30 cellular contexts compared by ENCODE assay signal in genomic region chr14:41389355-41389754, GRCh38.
DNase-seq lines count a peak whose midpoint lies in the region; ATAC-seq, FAIRE-seq and TF ChIP-seq lines count a peak whose summit lies in the region.
"Had no signal": no experiment of that assay in that cellular context is flagged by ENCODE, and none has a peak within 500 bp of the region (broad histone marks: within the 10 kb centered on the region; RNA-seq: fewer than 3 reads in every experiment).

No MANE protein-coding gene starts in this region.

- H3K79me2 ChIP-seq in HepG2 (ENCODE audit: insufficient read depth, low read length): no peaks in the 10 kb centered on the region

- H3K27ac ChIP-seq in HepG2 (ENCODE audit: extremely low read length, insufficient read depth, low read length) (no peak overlapping the region), right lobe of liver (no peak overlapping the region), A549 (no peak overlapping the region)
- H3K27ac ChIP-seq: 22Rv1; BLaER1; BLaER1 treated with 17β-estradiol and CSF1 and Interleukin-3, amounts not matched to agents 10 nM and 100 nM; C4-2B had no signal

- H3K9me3 ChIP-seq in HepG2 (ENCODE audit: low read length): peaks cover 73% of the 10 kb centered on the region
- no peaks in the 10 kb centered on the region for H3K9me3 ChIP-seq in right lobe of liver
- no peaks in the 10 kb centered on the region for H3K9me3 ChIP-seq in A549
- H3K9me3 ChIP-seq: BE2C; BLaER1; BLaER1 treated with 17β-estradiol and CSF1 and Interleukin-3, amounts not matched to agents 10 nM and 100 nM; Caco-2 had no signal

- no peak for TF ChIP-seq RAD21 in HepG2 (CRISPR knock-in tag; IDR thresholded peaks at IDR 0.05)
- TF ChIP-seq RAD21 in A549 (conservative IDR thresholded peaks at IDR 0.05 in 1 of 2, IDR thresholded peaks at IDR 0.05 in 1 of 2): no peak

- DNase-seq in HepG2 (ENCODE audit: low spot score) (no peak), right lobe of liver (no peak), A549 (ENCODE audit: low read depth in 1 of 2, low spot score in 1 of 2) (no peak), NCI-H748 treated with DMSO at 0.1 percent for 48 hours (lab: John Stamatoyannopoulos, UW) (no peak)
- DNase-seq: 8988T; ACHN; AML-193; BE2C; C1 segment of cervical spinal cord; Caco-2; Calu3; CD4-positive, alpha-beta memory T cell; CD4-positive, alpha-beta T cell; CD4-positive, CD25-positive, alpha-beta regulatory T cell; CD8-positive, alpha-beta memory T cell; CD8-positive, alpha-beta T cell; COR-L47; DMS 273 treated with DMSO at 0.1 percent for 48 hours; DMS153; DMS53; DMS79; DMS79 treated with DMSO at 0.1 percent for 48 hours; DND-41; EL had no signal

- intact Hi-C loops in HepG2 (cut with micrococcal nuclease; ENCODE audit: unreplicated experiment) (no loop called here), right lobe of liver (cut with DNase I) (no loop called here)

- FAIRE-seq in HepG2 (lab: Jason Lieb, UNC) (no peak), A549 (lab: Jason Lieb, UNC) (no peak)
- FAIRE-seq: A204.1, D721Med had no signal

- H3K4me2 ChIP-seq in HepG2 (ENCODE audit: low read depth, low read length): no peak overlapping the region
- no peak overlapping the region for H3K4me2 ChIP-seq in A549
- H3K4me2 ChIP-seq: BLaER1; BLaER1 treated with 17β-estradiol and CSF1 and Interleukin-3, amounts not matched to agents 10 nM and 100 nM had no signal

- CTCF ChIA-PET in HepG2 (lab: Yijun Ruan, JAX; ENCODE audit: low intra/inter-chr PET ratio, low total read pairs) (no interaction called here), A549 (lab: Yijun Ruan, JAX) (no interaction called here)

- no peak overlapping the region for H3K4me3 ChIP-seq in HepG2 (replicated peaks in 1 of 3; ENCODE audit: insufficient read depth in 1 of 3, low read depth in 2 of 3, low read length in 3 of 3)
- H3K4me3 ChIP-seq in right lobe of liver: no peak overlapping the region
- H3K4me3 ChIP-seq in A549: no peak overlapping the region
- H3K4me3 ChIP-seq: BLaER1; BLaER1 treated with 17β-estradiol and CSF1 and Interleukin-3, amounts not matched to agents 10 nM and 100 nM had no signal

- ATAC-seq in HepG2 (no peak), right lobe of liver (no peak), A549 (no peak)
- ATAC-seq: CD8-positive, alpha-beta T cell had no signal

- no peaks in the 10 kb centered on the region for H3K27me3 ChIP-seq in HepG2 (ENCODE audit: control insufficient read depth in 1 of 2, insufficient read depth in 2 of 2, low read length in 2 of 2)
- H3K27me3 ChIP-seq in right lobe of liver: no peaks in the 10 kb centered on the region
- H3K27me3 ChIP-seq: BE2C; BLaER1; BLaER1 treated with 17β-estradiol and CSF1 and Interleukin-3, amounts not matched to agents 10 nM and 100 nM had no signal

- no peak overlapping the region for H2AFZ ChIP-seq in HepG2 (ENCODE audit: low read length)

- no peak overlapping the region for H3K9ac ChIP-seq in HepG2 (ENCODE audit: insufficient read depth, low read depth, low read length)
- H3K9ac ChIP-seq: BLaER1; BLaER1 treated with 17β-estradiol and CSF1 and Interleukin-3, amounts not matched to agents 10 nM and 100 nM had no signal

- TF ChIP-seq EP300 in HepG2 (IDR thresholded peaks at IDR 0.05; ENCODE audit: low read depth in 2 of 2, low read length in 2 of 2): no peak
- no peak for TF ChIP-seq EP300 in HepG2 (CRISPR knock-in tag; IDR thresholded peaks at IDR 0.05; ENCODE audit: borderline replicate concordance)
- no peak for TF ChIP-seq EP300 in A549 (IDR thresholded peaks at IDR 0.05)

- 3% methylated on average over 1 of the region's 1 CpG for WGBS in HepG2 (ENCODE audit: low lambda C conversion rate)
- 42% methylated on average over 1 of the region's 1 CpG for WGBS in right lobe of liver (ENCODE audit: insufficient coverage, low coverage, low lambda C conversion rate, missing lambda C conversion rate)
- 0% methylated on average over 1 of the region's 1 CpG for WGBS in A549 (ENCODE audit: missing lambda C conversion rate)

- no peak for TF ChIP-seq CTCF in HepG2 (CRISPR knock-in tag; IDR thresholded peaks at IDR 0.05)
- no peak for TF ChIP-seq CTCF in right lobe of liver (IDR thresholded peaks at IDR 0.05)
- TF ChIP-seq CTCF in A549 (IDR thresholded peaks at IDR 0.05): no peak

- in situ Hi-C loops in HepG2 (cut with HindIII; ENCODE audit: extremely low pct_ligation_motif_present, low pct_unique_long_range_greater_than_20kb): no loop called here

- POLR2A ChIA-PET in HepG2 (lab: Yijun Ruan, JAX) (no interaction called here), A549 (lab: Yijun Ruan, JAX) (no interaction called here)

- no peaks in the 10 kb centered on the region for H4K20me1 ChIP-seq in HepG2 (ENCODE audit: insufficient read depth, low read length)
- H4K20me1 ChIP-seq: BLaER1; BLaER1 treated with 17β-estradiol and CSF1 and Interleukin-3, amounts not matched to agents 10 nM and 100 nM had no signal

- TF ChIP-seq POLR2A in HepG2 (IDR thresholded peaks at IDR 0.05; ENCODE audit: insufficient read depth in 1 of 2, low read depth in 2 of 2, low read length in 2 of 2): no peak
- no peak for TF ChIP-seq POLR2A in right lobe of liver (IDR thresholded peaks at IDR 0.05)
- no peak for TF ChIP-seq POLR2A in A549 (IDR thresholded peaks at IDR 0.05; ENCODE audit: low read length)

- H3K4me1 ChIP-seq in HepG2 (ENCODE audit: insufficient read depth, low read length) (no peaks in the 10 kb centered on the region), right lobe of liver (no peaks in the 10 kb centered on the region), A549 (no peaks in the 10 kb centered on the region)
- H3K4me1 ChIP-seq: BE2C; BLaER1; BLaER1 treated with 17β-estradiol and CSF1 and Interleukin-3, amounts not matched to agents 10 nM and 100 nM; Caco-2 had no signal

- H3K36me3 ChIP-seq in HepG2 (replicated peaks in 1 of 2; ENCODE audit: control insufficient read depth in 1 of 2, insufficient read depth in 2 of 2, low read length in 2 of 2): no peaks in the 10 kb centered on the region
- no peaks in the 10 kb centered on the region for H3K36me3 ChIP-seq in right lobe of liver
- H3K36me3 ChIP-seq: BE2C; BLaER1; BLaER1 treated with 17β-estradiol and CSF1 and Interleukin-3, amounts not matched to agents 10 nM and 100 nM had no signal

- BruUV-seq in HepG2 (replicated peaks; lab: Mats Ljungman, UMichigan): no TSS peak

TF ChIP-seq in HepG2, 621 proteins besides CTCF, POLR2A, EP300 and RAD21:
- no peak for TF ChIP-seq ZUFSP (CRISPR knock-in tag; IDR thresholded peaks at IDR 0.05; ENCODE audit: borderline replicate concordance)
- peak; percentile 65 to 69 for TF ChIP-seq MAFK (conservative IDR thresholded peaks at IDR 0.05 in 1 of 2, IDR thresholded peaks at IDR 0.05 in 1 of 2; ENCODE audit: low read length in 2 of 2)
- peak; percentile 40; the same call in 1 of the 2 replicates for TF ChIP-seq MAFF (IDR thresholded peaks at IDR 0.05; ENCODE audit: low read depth, low read length)
TF ChIP-seq in HepG2: peak in this region for 2.

TF ChIP-seq in A549, 52 proteins besides CTCF, POLR2A, EP300 and RAD21:
- TF ChIP-seq MAFK (IDR thresholded peaks at IDR 0.05; ENCODE audit: partially characterized antibody) (peak; percentile 23), ZC3H11A (IDR thresholded peaks at IDR 0.05) (no peak)
TF ChIP-seq in A549: peak in this region for 1.

Comparison
In these comparisons a context has a peak if more than half of its experiments do, and no peak if none do; other contexts are left out.
1. Of the 38 proteins assayed by ChIP-seq in both HepG2 and A549: peak only in HepG2: none; only in A549: none; in both: MAFK; in neither: 37.